8 cellular contexts compared by ENCODE assay signal in genomic region chr1:33152685-33153432, GRCh38. TPM values are rescaled to one million over a fixed set of nuclear protein-coding genes. Genes with fewer than 3 reads are reported as not detected.
A peak's percentile ranks its signal among the peaks of the same experiment; 100 is the strongest.
DNase-seq lines count a peak whose midpoint lies in the region; ATAC-seq and TF ChIP-seq lines count a peak whose summit lies in the region.

No MANE protein-coding gene starts in this region.

- H3K36me3 ChIP-seq in H7 (replicated peaks; ENCODE audit: control insufficient read depth, insufficient read depth, low read length) (no peaks in the 10 kb centered on the region; the same call in none of the 2 replicates), Panc1 (ENCODE audit: control insufficient read depth, insufficient read depth, low read length) (no peaks in the 10 kb centered on the region), sigmoid colon (peaks cover 0 to 4% (median under 1%) of the 10 kb centered on the region in 4 donors)

- CTCF ChIA-PET in Panc1 (lab: Charles Lee) = interaction anchor here (0.6 kb wide), 1 partner anchor 10 kb away, joined by 4 read pairs; no protein-coding TSS in a partner anchor

- no peak for TF ChIP-seq EP300 in sigmoid colon (IDR thresholded peaks at IDR 0.05)

- H3K4me3 Mint-ChIP-seq in glutamatergic neuron (ENCODE audit: unreplicated experiment) = peak overlapping the region; percentile 68
- H3K4me3 Mint-ChIP-seq in activated T-helper 1 cell treated with anti-CD3 and anti-CD28 coated beads, Interleukin-12 subunit alpha, Interleukin-12 subunit beta, Interleukin-2, Interleukin-4 antibody, amounts not matched to agents 30 ng/mL and 10 ng/mL and 1 ng/mL, durations not matched to agents 14 hours and 24 hours and 36 hours = no peak overlapping the region

- peaks cover 37% of the 10 kb centered on the region for H3K4me1 Mint-ChIP-seq in glutamatergic neuron (ENCODE audit: low read depth, unreplicated experiment)
- no peaks in the 10 kb centered on the region for H3K4me1 Mint-ChIP-seq in activated T-helper 1 cell treated with anti-CD3 and anti-CD28 coated beads, Interleukin-12 subunit alpha, Interleukin-12 subunit beta, Interleukin-2, Interleukin-4 antibody, amounts not matched to agents 30 ng/mL and 10 ng/mL and 1 ng/mL, durations not matched to agents 14 hours and 24 hours and 36 hours (ENCODE audit: low read depth)

- POLR2A ChIA-PET in Panc1 (lab: Charles Lee) = no interaction called here

- intact Hi-C loops in Panc1 (cut with micrococcal nuclease; ENCODE audit: unreplicated experiment) (no loop called here), sigmoid colon (cut with DNase I) (no loop called here)
- intact Hi-C loops in activated T-helper 1 cell treated with anti-CD3 and anti-CD28 coated beads, Interleukin-12 subunit alpha, Interleukin-12 subunit beta, Interleukin-2, Interleukin-4 antibody, amounts not matched to agents 30 ng/mL and 10 ng/mL and 1 ng/mL, durations not matched to agents 14 hours and 24 hours and 36 hours (cut with micrococcal nuclease) = no loop called here

- H3K27ac Mint-ChIP-seq in glutamatergic neuron (ENCODE audit: unreplicated experiment) = peak overlapping the region; percentile 99
- H3K27ac Mint-ChIP-seq in activated T-helper 1 cell treated with anti-CD3 and anti-CD28 coated beads, Interleukin-12 subunit alpha, Interleukin-12 subunit beta, Interleukin-2, Interleukin-4 antibody, amounts not matched to agents 30 ng/mL and 10 ng/mL and 1 ng/mL, durations not matched to agents 14 hours and 24 hours and 36 hours = no peak overlapping the region

- H3K4me3 ChIP-seq in H7 (ENCODE audit: insufficient read depth, low read depth, low read length) (no peak overlapping the region), Panc1 (ENCODE audit: low read depth in 2 of 2, low read length in 2 of 2) (no peak overlapping the region), sigmoid colon (no peak overlapping the region)

- 93 to 97% methylated on average over 2 of the region's 2 CpGs for WGBS in sigmoid colon, 2 donors

- H3K27me3 ChIP-seq in H7 (ENCODE audit: control insufficient read depth, insufficient read depth, low read length) (no peaks in the 10 kb centered on the region), Panc1 (ENCODE audit: control insufficient read depth, insufficient read depth, low read length) (no peaks in the 10 kb centered on the region), sigmoid colon (no peaks in the 10 kb centered on the region)

- peaks cover 16% of the 10 kb centered on the region for H3K36me3 Mint-ChIP-seq in glutamatergic neuron (ENCODE audit: unreplicated experiment)
- peaks cover 9% of the 10 kb centered on the region for H3K36me3 Mint-ChIP-seq in activated T-helper 1 cell treated with anti-CD3 and anti-CD28 coated beads, Interleukin-12 subunit alpha, Interleukin-12 subunit beta, Interleukin-2, Interleukin-4 antibody, amounts not matched to agents 30 ng/mL and 10 ng/mL and 1 ng/mL, durations not matched to agents 14 hours and 24 hours and 36 hours (ENCODE audit: low read depth)

- no peak overlapping the region for H3K27ac ChIP-seq in Panc1 (ENCODE audit: low read length)
- H3K27ac ChIP-seq in sigmoid colon = peak overlapping the region; percentile 38 to 55 (median 47)

- no peaks in the 10 kb centered on the region for H3K9me3 ChIP-seq in Panc1 (ENCODE audit: control insufficient read depth, insufficient read depth, low read depth, low read length)
- no peaks in the 10 kb centered on the region for H3K9me3 ChIP-seq in sigmoid colon

- no TSS peak for BruUV-seq in Panc1 (replicated peaks; lab: Mats Ljungman, UMichigan)

- in situ Hi-C loops in Panc1 (cut with HindIII; ENCODE audit: low pct_unique_long_range_greater_than_20kb, low sequenced_read_pairs) = no loop called here

- TF ChIP-seq POLR2A in sigmoid colon (IDR thresholded peaks at IDR 0.05) = no peak

- H3K4me1 ChIP-seq in Panc1 (ENCODE audit: control insufficient read depth, insufficient read depth, low read length) = no peaks in the 10 kb centered on the region
- H3K4me1 ChIP-seq in sigmoid colon = peaks cover 0 to 18% (median 6%) of the 10 kb centered on the region in 4 donors

- DNase-seq in H7 (peak; percentile 91), Panc1 (ENCODE audit: low read depth, low spot score) (no peak), glutamatergic neuron (peak; percentile 98), sigmoid colon (peak; percentile 84), NOMO-1 (lab: John Stamatoyannopoulos, UW; ENCODE audit: unreplicated experiment in 2 of 2) (no peak), T1000 (lab: John Stamatoyannopoulos, UW) (no peak)
- DNase-seq in activated T-helper 1 cell treated with anti-CD3 and anti-CD28 coated beads, Interleukin-12 subunit alpha, Interleukin-12 subunit beta, Interleukin-2, Interleukin-4 antibody, amounts not matched to agents 30 ng/mL and 10 ng/mL and 1 ng/mL, durations not matched to agents 14 hours and 24 hours and 36 hours (ENCODE audit: low spot score) = no peak

- TF ChIP-seq CTCF in Panc1 (IDR thresholded peaks at IDR 0.05) = no peak
- TF ChIP-seq CTCF in glutamatergic neuron (IDR thresholded peaks at IDR 0.05; ENCODE audit: partially characterized antibody, unreplicated experiment) = no peak
- no peak for TF ChIP-seq CTCF in sigmoid colon (IDR thresholded peaks at IDR 0.05)

- ATAC-seq in Panc1 (0 out of 2 replicates have a peak, but pooled peaks have one; percentile 21), HG03039 (IDR thresholded peaks at IDR 0.05; ENCODE audit: unreplicated experiment) (no peak)

- H3K27me3 Mint-ChIP-seq in glutamatergic neuron (ENCODE audit: unreplicated experiment) = peaks cover 18% of the 10 kb centered on the region
- no peaks in the 10 kb centered on the region for H3K27me3 Mint-ChIP-seq in activated T-helper 1 cell treated with anti-CD3 and anti-CD28 coated beads, Interleukin-12 subunit alpha, Interleukin-12 subunit beta, Interleukin-2, Interleukin-4 antibody, amounts not matched to agents 30 ng/mL and 10 ng/mL and 1 ng/mL, durations not matched to agents 14 hours and 24 hours and 36 hours (ENCODE audit: insufficient read depth)

- H3K9me3 Mint-ChIP-seq in glutamatergic neuron (ENCODE audit: unreplicated experiment) = peaks cover 14% of the 10 kb centered on the region
- H3K9me3 Mint-ChIP-seq in activated T-helper 1 cell treated with anti-CD3 and anti-CD28 coated beads, Interleukin-12 subunit alpha, Interleukin-12 subunit beta, Interleukin-2, Interleukin-4 antibody, amounts not matched to agents 30 ng/mL and 10 ng/mL and 1 ng/mL, durations not matched to agents 14 hours and 24 hours and 36 hours = no peaks in the 10 kb centered on the region

RNA-seq across cellular contexts. Expression of gene TRIM62, which starts 29.0 kb away (rescaled TPM):
- total RNA-seq in H7 (2014; rRNA removed; shearing (Covaris generic)) = 10.6 and 13.2 TPM in 2 replicates
- total RNA-seq in Panc1 (2021; ENCODE audit: unreplicated experiment) (7.4 TPM), glutamatergic neuron (ENCODE audit: unreplicated experiment) (95.7 TPM), sigmoid colon (1 to 10 TPM; 3.2 to 5.2 (median 4.5) TPM)
- polyA plus RNA-seq in Panc1 (2012; ENCODE audit: insufficient read length) = 9.5 TPM
- 1 to 10 TPM; 1.2 to 4.5 (median 1.6) TPM for polyA plus RNA-seq in sigmoid colon
- 4.1 and 4.5 TPM in 2 replicates for total RNA-seq in activated T-helper 1 cell treated with anti-CD3 and anti-CD28 coated beads, Interleukin-12 subunit alpha, Interleukin-12 subunit beta, Interleukin-2, Interleukin-4 antibody, amounts not matched to agents 30 ng/mL and 10 ng/mL and 1 ng/mL, durations not matched to agents 14 hours and 24 hours and 36 hours

Comparison
In these comparisons a context has a peak if more than half of its experiments do, and no peak if none do; other contexts are left out.
1. DNase-seq: peak in H7 (single experiment), glutamatergic neuron (single experiment) and sigmoid colon (single experiment); none in Panc1 (single experiment), NOMO-1 (0 of 2), T1000 (single experiment) and activated T-helper 1 cell treated with anti-CD3 and anti-CD28 coated beads, Interleukin-12 subunit alpha, Interleukin-12 subunit beta, Interleukin-2, Interleukin-4 antibody, amounts not matched to agents 30 ng/mL and 10 ng/mL and 1 ng/mL, durations not matched to agents 14 hours and 24 hours and 36 hours (single experiment).